Comparison of ENCODE assay signal across 7 cellular contexts in the genomic region with DNA sequence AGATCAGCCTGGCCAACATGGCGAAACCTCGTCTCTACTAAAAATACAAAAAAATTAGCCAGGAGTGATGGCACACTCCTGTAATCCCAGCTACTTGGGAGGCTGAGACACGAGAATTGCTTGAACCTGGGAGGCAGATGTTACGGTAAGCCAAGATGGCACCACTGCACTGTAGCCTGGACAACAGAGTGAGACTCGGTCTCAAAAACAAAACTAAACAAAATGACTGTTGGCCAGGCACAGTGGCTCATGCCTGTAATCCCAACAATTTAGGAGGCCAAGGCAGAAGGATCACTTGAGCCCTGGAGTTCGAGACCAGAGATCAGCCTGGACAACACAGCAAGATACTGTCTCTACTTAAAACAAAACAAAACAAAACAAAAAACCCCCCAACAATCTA. TPM values are rescaled to one million over a fixed set of nuclear protein-coding genes. Genes with fewer than 3 reads are reported as not detected.
"Had no signal": no experiment of that assay in that cellular context is flagged by ENCODE, and none has a peak within 500 bp of the region (broad histone marks: within the 10 kb centered on the region; RNA-seq: fewer than 3 reads in every experiment).

No MANE protein-coding gene starts in this region.

RNA-seq across cellular contexts. Expression of gene FKBP1B, which starts 6.4 kb away (rescaled TPM):
- total RNA-seq: ascending aorta had no signal

RNA-seq across cellular contexts. Expression of gene MFSD2B, which starts 33.2 kb away (rescaled TPM):
- total RNA-seq: activated B cell treated with CpG ODN at 0.5 μM for 24 hours; activated naive CD8-positive, alpha-beta T cell treated with anti-CD3 and anti-CD28 coated beads, Interleukin-2, amount 10 ng/mL, durations not matched to agents 7 days and 5 days; activated T-helper 1 cell treated with anti-CD3 and anti-CD28 coated beads, Interleukin-12 subunit alpha, Interleukin-12 subunit beta, Interleukin-2, Interleukin-4 antibody, amounts not matched to agents 30 ng/mL and 10 ng/mL and 1 ng/mL, durations not matched to agents 14 hours and 24 hours and 36 hours; activated T-helper 17 cell treated with anti-CD3 and anti-CD28 coated beads, Interleukin-2, amount 50 U/mL, for 72 hours; ascending aorta; bronchial epithelial cell; chondrocyte had no signal
